16 cellular contexts compared by ENCODE assay signal in genomic region chr2:205197468-205198129, GRCh38.
DNase-seq lines count a peak whose midpoint lies in the region; ATAC-seq, FAIRE-seq and TF ChIP-seq lines count a peak whose summit lies in the region.
"Had no signal": no experiment of that assay in that cellular context is flagged by ENCODE, and none has a peak within 500 bp of the region (broad histone marks: within the 10 kb centered on the region; RNA-seq: fewer than 3 reads in every experiment).

No MANE protein-coding gene starts in this region.

- TF ChIP-seq EP300 in H1 (IDR thresholded peaks at IDR 0.05; ENCODE audit: borderline replicate concordance in 1 of 2, low read depth in 2 of 2, low read length in 2 of 2): no peak

- H2AK5ac ChIP-seq in H1 (ENCODE audit: low read depth, low read length): no peak overlapping the region

- no peak overlapping the region for H3K23ac ChIP-seq in H1 (ENCODE audit: insufficient read length)

- H4K20me1 ChIP-seq in mammary epithelial cell (ENCODE audit: insufficient read depth, low read length): no peaks in the 10 kb centered on the region
- H4K20me1 ChIP-seq in H1 (replicated peaks in 1 of 2; ENCODE audit: control insufficient read depth in 1 of 2, insufficient read depth in 2 of 2, low read length in 2 of 2): no peaks in the 10 kb centered on the region

- H3K9me3 Mint-ChIP-seq in MCF 10A (ENCODE audit: unreplicated experiment): no peaks in the 10 kb centered on the region
- H3K9me3 Mint-ChIP-seq in type B pancreatic cell: no peaks in the 10 kb centered on the region
- H3K9me3 Mint-ChIP-seq: activated CD4-positive, alpha-beta memory T cell treated with anti-CD3 and anti-CD28 coated beads for 36 hours had no signal

- peak overlapping the region; percentile 60 for H3K18ac ChIP-seq in H1 (ENCODE audit: extremely low read depth, low read length)

- intact Hi-C loops in MCF 10A (cut with micrococcal nuclease) (no loop called here), mammary epithelial cell (cut with micrococcal nuclease) (no loop called here), sciatic nerve (cut with DNase I) (no loop called here)

- H2BK20ac ChIP-seq in H1 (ENCODE audit: low read length): peak overlapping the region; percentile 36; the same call in 1 of the 2 replicates

- no peak for FAIRE-seq in H1 (lab: Jason Lieb, UNC)

- no peak overlapping the region for H3K14ac ChIP-seq in H1 (ENCODE audit: insufficient read length)

- no peak overlapping the region for H4K8ac ChIP-seq in H1 (ENCODE audit: extremely low read depth, insufficient read depth, low read length)

- no peaks in the 10 kb centered on the region; the same call in 1 of the 2 replicates for H3K23me2 ChIP-seq in H1 (ENCODE audit: low read depth, low read length)

- H3K36me3 Mint-ChIP-seq in MCF 10A (ENCODE audit: insufficient read depth, unreplicated experiment) (no peaks in the 10 kb centered on the region), type B pancreatic cell (no peaks in the 10 kb centered on the region)
- H3K36me3 Mint-ChIP-seq: activated CD4-positive, alpha-beta memory T cell treated with anti-CD3 and anti-CD28 coated beads for 36 hours had no signal

- H3K9ac ChIP-seq in mammary epithelial cell (ENCODE audit: insufficient read depth, low read length) (no peak overlapping the region), H1 (replicated peaks in 1 of 4; ENCODE audit: extremely low read depth in 1 of 4, low read depth in 3 of 4, low read length in 3 of 4) (no peak overlapping the region)

- no peak overlapping the region for H3K4me3 ChIP-seq in mammary epithelial cell (replicated peaks in 1 of 3; ENCODE audit: insufficient read depth in 1 of 3, low read depth in 2 of 3, low read length in 3 of 3)
- H3K4me3 ChIP-seq in MG63: no peak overlapping the region
- H3K4me3 ChIP-seq in H1 (ENCODE audit: extremely low read depth in 1 of 4, insufficient read depth in 2 of 4, low read depth in 3 of 4, low read length in 4 of 4): peak overlapping the region in 1 of 4 experiments; percentile 37; a peak in 2 of 8 replicates
- H3K4me3 ChIP-seq: dorsolateral prefrontal cortex, lung had no signal

- no peaks in the 10 kb centered on the region for H3K9me3 ChIP-seq in mammary epithelial cell (replicated peaks; ENCODE audit: insufficient read depth, low read length)
- H3K9me3 ChIP-seq in MG63: no peaks in the 10 kb centered on the region
- H3K9me3 ChIP-seq in H1 (ENCODE audit: insufficient read depth in 2 of 2, low read depth in 1 of 2, low read length in 1 of 2): no peaks in the 10 kb centered on the region

- H2BK12ac ChIP-seq in H1 (ENCODE audit: low read depth, low read length): peak overlapping the region; percentile 51

- POLR2A ChIA-PET in MCF 10A (lab: Yijun Ruan, JAX): no interaction called here
- POLR2A ChIA-PET in H1 (lab: Charles Lee; ENCODE audit: partially characterized antibody): no interaction called here

- DNase-seq in MCF 10A (ENCODE audit: unreplicated experiment): peak; percentile 47
- DNase-seq in mammary epithelial cell: no peak
- DNase-seq in MG63: peak; percentile 29
- DNase-seq in H1 (ENCODE audit: low read depth in 1 of 2, low spot score in 2 of 2): no peak
- no peak for DNase-seq in sciatic nerve (ENCODE audit: low spot score)
- DNase-seq in type B pancreatic cell (ENCODE audit: extremely low spot score, unreplicated experiment): no peak
- DNase-seq in AG08396 (ENCODE audit: low spot score): no peak
- DNase-seq in GF-D8 (lab: John Stamatoyannopoulos, UW): no peak
- DNase-seq: activated CD4-positive, alpha-beta memory T cell treated with anti-CD3 and anti-CD28 coated beads for 36 hours; head of caudate nucleus; SW 1271 had no signal

- no peak for TF ChIP-seq POLR2A in H1 (IDR thresholded peaks at IDR 0.05; ENCODE audit: control extremely low read depth in 1 of 2, low read depth in 2 of 2, low read length in 2 of 2)

- no peak for TF ChIP-seq RAD21 in H1 (IDR thresholded peaks at IDR 0.05 in 1 of 2, conservative IDR thresholded peaks at IDR 0.05 in 1 of 2; ENCODE audit: low read depth in 2 of 2, low read length in 2 of 2)

- peak overlapping the region; percentile 2 for H4K91ac ChIP-seq in H1 (replicated peaks; ENCODE audit: insufficient read length, low read length)

- TF ChIP-seq CTCF in MCF 10A (IDR thresholded peaks at IDR 0.05; ENCODE audit: unreplicated experiment) (no peak), mammary epithelial cell (conservative IDR thresholded peaks at IDR 0.05 in 1 of 2, IDR thresholded peaks at IDR 0.05 in 1 of 2; ENCODE audit: extremely low read depth in 1 of 2, insufficient read depth in 1 of 2, low read depth in 1 of 2, low read length in 2 of 2) (no peak), H1 (IDR thresholded peaks at IDR 0.05; ENCODE audit: control extremely low read depth in 1 of 3, insufficient read depth in 1 of 3, low read depth in 1 of 3, low read length in 3 of 3) (no peak), type B pancreatic cell (conservative IDR thresholded peaks at IDR 0.05) (no peak)

- H2AFZ ChIP-seq in mammary epithelial cell (ENCODE audit: low read depth, low read length): no peak overlapping the region
- H2AFZ ChIP-seq in H1 (ENCODE audit: low read length): no peak overlapping the region

- CTCF ChIA-PET in MCF 10A (lab: Yijun Ruan, JAX): no interaction called here
- CTCF ChIA-PET in mammary epithelial cell (lab: Charles Lee; ENCODE audit: low non-redundant PET): no interaction called here
- CTCF ChIA-PET in H1 (lab: Charles Lee; ENCODE audit: partially characterized antibody): interaction anchor here (1.5 kb wide), 1 partner anchor 166 kb away, joined by 3 read pairs; no protein-coding TSS in a partner anchor

- H3K4me1 Mint-ChIP-seq in MCF 10A (ENCODE audit: insufficient read depth, unreplicated experiment): peaks cover 4% of the 10 kb centered on the region
- H3K4me1 Mint-ChIP-seq in type B pancreatic cell (ENCODE audit: unreplicated experiment): peaks cover 16% of the 10 kb centered on the region

- H3K4me3 Mint-ChIP-seq in MCF 10A (ENCODE audit: unreplicated experiment) (no peak overlapping the region), type B pancreatic cell (no peak overlapping the region)
- H3K4me3 Mint-ChIP-seq: activated CD4-positive, alpha-beta memory T cell treated with anti-CD3 and anti-CD28 coated beads for 36 hours had no signal

- no TSS peak for BruUV-seq in MCF 10A (replicated peaks; lab: Mats Ljungman, UMichigan)
- BruUV-seq in mammary epithelial cell (replicated peaks; lab: Mats Ljungman, UMichigan): no TSS peak

- no peaks in the 10 kb centered on the region for H3K36me3 ChIP-seq in mammary epithelial cell (ENCODE audit: insufficient read depth, low read length)
- no peaks in the 10 kb centered on the region; the same call in 1 of the 2 replicates for H3K36me3 ChIP-seq in MG63
- no peaks in the 10 kb centered on the region for H3K36me3 ChIP-seq in H1 (ENCODE audit: control insufficient read depth in 2 of 4, insufficient read depth in 4 of 4, low read length in 3 of 4)

- peak overlapping the region; percentile 94; the same call in 1 of the 2 replicates for H2BK5ac ChIP-seq in H1 (ENCODE audit: low read depth, low read length)

- H3K4me1 ChIP-seq in mammary epithelial cell (ENCODE audit: insufficient read depth, low read length): no peaks in the 10 kb centered on the region
- peaks cover 2 to 13% (median 5%) of the 10 kb centered on the region in 4 experiments; a peak in 4 of 7 replicates for H3K4me1 ChIP-seq in H1 (replicated peaks in 1 of 4; ENCODE audit: control insufficient read depth in 3 of 4, insufficient read depth in 4 of 4, low read length in 3 of 4)

- dilution Hi-C loops in mammary epithelial cell (cut with HindIII; ENCODE audit: low sequenced_read_pairs): no loop called here

- H3K4ac ChIP-seq in H1 (replicated peaks; ENCODE audit: insufficient read length, low read depth, low read length): no peak overlapping the region

- H3K4me2 ChIP-seq in mammary epithelial cell (ENCODE audit: insufficient read depth, low read depth, low read length): no peak overlapping the region
- H3K4me2 ChIP-seq in H1 (ENCODE audit: insufficient read depth in 1 of 2, low read depth in 2 of 2, low read length in 2 of 2): peak overlapping the region; percentile 39 to 57; a peak in 3 of 4 replicates

- peak overlapping the region; percentile 64 for H4K5ac ChIP-seq in H1 (ENCODE audit: insufficient read length, low read depth, low read length)

- H3K79me1 ChIP-seq in H1 (ENCODE audit: low read depth, low read length): no peaks in the 10 kb centered on the region

- H3K27ac ChIP-seq in mammary epithelial cell (ENCODE audit: insufficient read depth, low read depth, low read length) (no peak overlapping the region), H1 (ENCODE audit: low read depth, low read length) (peak overlapping the region; percentile 32; the same call in 1 of the 2 replicates)
- H3K27ac ChIP-seq: C4-2B, dorsolateral prefrontal cortex, HL-60 had no signal

- H3K27me3 ChIP-seq in mammary epithelial cell (ENCODE audit: insufficient read depth, low read length) (no peaks in the 10 kb centered on the region), MG63 (no peaks in the 10 kb centered on the region), H1 (replicated peaks in 1 of 4; ENCODE audit: control insufficient read depth in 3 of 4, extremely low read depth in 1 of 4, insufficient read depth in 3 of 4, low read length in 3 of 4) (no peaks in the 10 kb centered on the region)
- H3K27me3 ChIP-seq: dorsolateral prefrontal cortex had no signal

- H2BK15ac ChIP-seq in H1 (ENCODE audit: low read length): no peak overlapping the region

- H3K79me2 ChIP-seq in mammary epithelial cell (ENCODE audit: insufficient read depth, low read length) (no peaks in the 10 kb centered on the region), H1 (ENCODE audit: control insufficient read depth in 1 of 2, insufficient read depth in 2 of 2, low read length in 2 of 2) (no peaks in the 10 kb centered on the region)

- no peak overlapping the region for H3K27ac Mint-ChIP-seq in MCF 10A (ENCODE audit: low read depth, unreplicated experiment)
- no peak overlapping the region for H3K27ac Mint-ChIP-seq in type B pancreatic cell
- H3K27ac Mint-ChIP-seq: activated CD4-positive, alpha-beta memory T cell treated with anti-CD3 and anti-CD28 coated beads for 36 hours; progenitor cell of endocrine pancreas had no signal

- H3K56ac ChIP-seq in H1 (replicated peaks; ENCODE audit: insufficient read length, low read depth, low read length): peak overlapping the region; percentile 9

- peak; percentile 64 for ATAC-seq in sciatic nerve

- in situ Hi-C loops in mammary epithelial cell (cut with MboI; ENCODE audit: low sequenced_read_pairs in 2 of 2): no loop called here

- peak overlapping the region; percentile 21 for H2BK120ac ChIP-seq in H1 (replicated peaks; ENCODE audit: low read depth, low read length)

- H3K27me3 Mint-ChIP-seq in MCF 10A (ENCODE audit: insufficient read depth, unreplicated experiment) (no peaks in the 10 kb centered on the region), type B pancreatic cell (no peaks in the 10 kb centered on the region)
- H3K27me3 Mint-ChIP-seq: activated CD4-positive, alpha-beta memory T cell treated with anti-CD3 and anti-CD28 coated beads for 36 hours; progenitor cell of endocrine pancreas had no signal

TF ChIP-seq in H1, 55 proteins besides CTCF, POLR2A, EP300 and RAD21 (continues in another document):
- TF ChIP-seq BRCA1 (IDR thresholded peaks at IDR 0.05; ENCODE audit: low read depth, low read length) (no peak), YY1 (IDR thresholded peaks at IDR 0.05; ENCODE audit: low read depth, low read length) (no peak), ZNF274 (IDR thresholded peaks at IDR 0.05; ENCODE audit: borderline replicate concordance, extremely low read depth, low read length) (no peak)

Comparison
In these comparisons a context has a peak if more than half of its experiments do, and no peak if none do; other contexts are left out.
1. DNase-seq: peak in MCF 10A (single experiment) and MG63 (single experiment); none in mammary epithelial cell (single experiment), H1 (0 of 2), sciatic nerve (single experiment), type B pancreatic cell (single experiment), AG08396 (single experiment) and GF-D8 (single experiment).